1 cellular context compared by ENCODE assay signal in the genomic region with DNA sequence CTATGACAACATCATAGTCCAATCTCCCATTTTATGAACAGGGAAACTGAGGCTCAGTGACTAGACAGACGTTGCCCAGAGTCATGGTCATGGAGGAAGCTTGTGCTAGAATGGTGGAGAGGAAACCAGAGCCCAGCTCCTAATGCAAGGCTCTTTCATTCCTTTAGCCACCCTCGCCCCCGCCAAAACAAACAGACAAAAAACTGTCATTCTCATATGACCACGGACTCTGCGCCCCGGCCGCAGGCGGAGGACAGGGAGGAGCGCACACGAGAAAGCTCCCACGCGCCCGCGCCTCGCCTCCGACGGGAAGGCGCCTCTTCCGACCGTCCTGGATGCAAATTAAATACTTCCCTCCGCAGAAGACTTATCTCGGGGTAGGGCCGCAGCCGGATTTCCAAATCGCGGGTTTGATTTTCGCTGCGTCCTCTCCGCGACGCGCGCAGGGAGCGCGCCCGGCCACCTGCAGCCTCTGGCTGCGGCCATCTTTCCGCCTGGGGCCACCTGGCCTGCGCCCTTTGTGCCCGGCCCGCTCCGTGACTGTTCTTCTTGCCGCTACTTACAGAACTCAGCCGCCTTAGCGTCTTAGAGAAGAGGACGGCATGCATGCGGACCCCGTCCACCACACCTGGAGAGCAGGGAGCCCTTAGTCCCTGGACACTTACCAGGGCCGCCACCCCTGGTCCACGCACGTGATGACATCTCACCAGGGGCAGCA.
TF ChIP-seq lines count a peak whose summit lies in the region.

No MANE protein-coding gene starts in this region.

TF ChIP-seq in K562, 482 proteins besides CTCF, POLR2A, EP300 and RAD21 (continued from another document and continues in another):
- TF ChIP-seq, protein P1, sequence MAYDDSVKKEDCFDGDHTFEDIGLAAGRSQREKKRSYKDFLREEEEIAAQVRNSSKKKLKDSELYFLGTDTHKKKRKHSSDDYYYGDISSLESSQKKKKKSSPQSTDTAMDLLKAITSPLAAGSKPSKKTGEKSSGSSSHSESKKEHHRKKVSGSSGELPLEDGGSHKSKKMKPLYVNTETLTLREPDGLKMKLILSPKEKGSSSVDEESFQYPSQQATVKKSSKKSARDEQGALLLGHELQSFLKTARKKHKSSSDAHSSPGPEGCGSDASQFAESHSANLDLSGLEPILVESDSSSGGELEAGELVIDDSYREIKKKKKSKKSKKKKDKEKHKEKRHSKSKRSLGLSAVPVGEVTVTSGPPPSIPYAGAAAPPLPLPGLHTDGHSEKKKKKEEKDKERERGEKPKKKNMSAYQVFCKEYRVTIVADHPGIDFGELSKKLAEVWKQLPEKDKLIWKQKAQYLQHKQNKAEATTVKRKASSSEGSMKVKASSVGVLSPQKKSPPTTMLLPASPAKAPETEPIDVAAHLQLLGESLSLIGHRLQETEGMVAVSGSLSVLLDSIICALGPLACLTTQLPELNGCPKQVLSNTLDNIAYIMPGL (CRISPR knock-in tag; IDR thresholded peaks at IDR 0.05), result 0 out of 2 replicates have a peak, but pooled peaks have one; percentile 81
- TF ChIP-seq MED1 (CRISPR knock-in tag; IDR thresholded peaks at IDR 0.05; ENCODE audit: borderline replicate concordance) (no peak), HMGN3 (IDR thresholded peaks at IDR 0.05; ENCODE audit: borderline replicate concordance, extremely low read depth, insufficient read length, low read depth, low read length) (peak; percentile 90), JUND (IDR thresholded peaks at IDR 0.05; ENCODE audit: borderline replicate concordance, low read depth, low read length) (no peak), JUND (tag; IDR thresholded peaks at IDR 0.05; ENCODE audit: borderline replicate concordance, low read depth, low read length) (0 out of 3 replicates have a peak, but pooled peaks have one; percentile 34), PRMT5 (CRISPR knock-in tag; IDR thresholded peaks at IDR 0.05) (no peak), NFIC (IDR thresholded peaks at IDR 0.05) (no peak; the same call in 1 of the 2 replicates), ZNF12 (CRISPR knock-in tag; IDR thresholded peaks at IDR 0.05) (no peak), CHD4 (IDR thresholded peaks at IDR 0.05; ENCODE audit: insufficient read depth, insufficient replicate concordance, low read depth, low read length, poor library complexity, severe bottlenecking) (no peak), CTBP1 (IDR thresholded peaks at IDR 0.05; ENCODE audit: borderline replicate concordance) (no peak), ELF1 (tag; IDR thresholded peaks at IDR 0.05) (no peak), ZNF695 (CRISPR knock-in tag; IDR thresholded peaks at IDR 0.05) (no peak), ZNF354B (CRISPR knock-in tag; IDR thresholded peaks at IDR 0.05) (no peak), TEAD2 (tag; IDR thresholded peaks at IDR 0.05) (no peak), HEY1 (CRISPR knock-in tag; IDR thresholded peaks at IDR 0.05; ENCODE audit: borderline replicate concordance) (no peak), RBM14 (IDR thresholded peaks at IDR 0.05; ENCODE audit: borderline replicate concordance, insufficient read depth, low read depth, low read length) (0 out of 2 replicates have a peak, but pooled peaks have one; percentile 45), POLR2G (IDR thresholded peaks at IDR 0.05; ENCODE audit: low read depth, low read length) (peak; percentile 86), ZFP1 (CRISPR knock-in tag; IDR thresholded peaks at IDR 0.05) (no peak), HLTF (IDR thresholded peaks at IDR 0.05) (0 out of 2 replicates have a peak, but pooled peaks have one; percentile 54), ZNF436 (CRISPR knock-in tag; IDR thresholded peaks at IDR 0.05) (no peak), NR2C1 (IDR thresholded peaks at IDR 0.05) (no peak), NR2C1 (tag; IDR thresholded peaks at IDR 0.05) (no peak), CAMTA2 (CRISPR knock-in tag; conservative IDR thresholded peaks at IDR 0.05) (no peak), JUNB (CRISPR knock-in tag; conservative IDR thresholded peaks at IDR 0.05) (no peak), MAFK (IDR thresholded peaks at IDR 0.05; ENCODE audit: low read length) (no peak), SRSF9 (IDR thresholded peaks at IDR 0.05; ENCODE audit: borderline replicate concordance, low read depth, low read length) (no peak), SAFB (IDR thresholded peaks at IDR 0.05; ENCODE audit: borderline replicate concordance, low read depth, low read length) (0 out of 2 replicates have a peak, but pooled peaks have one; percentile 6), HDAC2 (IDR thresholded peaks at IDR 0.05) (peak; percentile 70), TSC22D4 (tag; IDR thresholded peaks at IDR 0.05) (no peak), YY1 (IDR thresholded peaks at IDR 0.05; ENCODE audit: borderline replicate concordance in 1 of 3, control insufficient read depth in 1 of 3, extremely low read depth in 1 of 3, insufficient read depth in 3 of 3, insufficient read length in 1 of 3, insufficient replicate concordance in 2 of 3, low read depth in 1 of 3, low read length in 2 of 3) (peak; percentile 65 to 95 (median 90)), MBD2 (IDR thresholded peaks at IDR 0.05; ENCODE audit: borderline replicate concordance, low read depth) (no peak), SMAD4 (CRISPR knock-in tag; conservative IDR thresholded peaks at IDR 0.05) (peak; percentile 73)
- TF ChIP-seq, protein P2, sequence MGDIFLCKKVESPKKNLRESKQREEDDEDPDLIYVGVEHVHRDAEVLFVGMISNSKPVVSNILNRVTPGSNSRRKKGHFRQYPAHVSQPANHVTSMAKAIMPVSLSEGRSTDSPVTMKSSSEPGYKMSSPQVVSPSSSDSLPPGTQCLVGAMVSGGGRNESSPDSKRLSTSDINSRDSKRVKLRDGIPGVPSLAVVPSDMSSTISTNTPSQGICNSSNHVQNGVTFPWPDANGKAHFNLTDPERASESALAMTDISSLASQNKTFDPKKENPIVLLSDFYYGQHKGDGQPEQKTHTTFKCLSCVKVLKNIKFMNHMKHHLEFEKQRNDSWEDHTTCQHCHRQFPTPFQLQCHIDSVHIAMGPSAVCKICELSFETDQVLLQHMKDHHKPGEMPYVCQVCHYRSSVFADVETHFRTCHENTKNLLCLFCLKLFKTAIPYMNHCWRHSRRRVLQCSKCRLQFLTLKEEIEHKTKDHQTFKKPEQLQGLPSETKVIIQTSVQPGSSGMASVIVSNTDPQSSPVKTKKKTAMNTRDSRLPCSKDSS (IDR thresholded peaks at IDR 0.05; ENCODE audit: low read depth, partially characterized antibody), result no peak
- TF ChIP-seq, protein P3, sequence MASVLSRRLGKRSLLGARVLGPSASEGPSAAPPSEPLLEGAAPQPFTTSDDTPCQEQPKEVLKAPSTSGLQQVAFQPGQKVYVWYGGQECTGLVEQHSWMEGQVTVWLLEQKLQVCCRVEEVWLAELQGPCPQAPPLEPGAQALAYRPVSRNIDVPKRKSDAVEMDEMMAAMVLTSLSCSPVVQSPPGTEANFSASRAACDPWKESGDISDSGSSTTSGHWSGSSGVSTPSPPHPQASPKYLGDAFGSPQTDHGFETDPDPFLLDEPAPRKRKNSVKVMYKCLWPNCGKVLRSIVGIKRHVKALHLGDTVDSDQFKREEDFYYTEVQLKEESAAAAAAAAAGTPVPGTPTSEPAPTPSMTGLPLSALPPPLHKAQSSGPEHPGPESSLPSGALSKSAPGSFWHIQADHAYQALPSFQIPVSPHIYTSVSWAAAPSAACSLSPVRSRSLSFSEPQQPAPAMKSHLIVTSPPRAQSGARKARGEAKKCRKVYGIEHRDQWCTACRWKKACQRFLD (CRISPR knock-in tag; IDR thresholded peaks at IDR 0.05), result 0 out of 2 replicates have a peak, but pooled peaks have one; percentile 14
- TF ChIP-seq, protein P4, sequence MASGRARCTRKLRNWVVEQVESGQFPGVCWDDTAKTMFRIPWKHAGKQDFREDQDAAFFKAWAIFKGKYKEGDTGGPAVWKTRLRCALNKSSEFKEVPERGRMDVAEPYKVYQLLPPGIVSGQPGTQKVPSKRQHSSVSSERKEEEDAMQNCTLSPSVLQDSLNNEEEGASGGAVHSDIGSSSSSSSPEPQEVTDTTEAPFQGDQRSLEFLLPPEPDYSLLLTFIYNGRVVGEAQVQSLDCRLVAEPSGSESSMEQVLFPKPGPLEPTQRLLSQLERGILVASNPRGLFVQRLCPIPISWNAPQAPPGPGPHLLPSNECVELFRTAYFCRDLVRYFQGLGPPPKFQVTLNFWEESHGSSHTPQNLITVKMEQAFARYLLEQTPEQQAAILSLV (tag; IDR thresholded peaks at IDR 0.05), result no peak
- TF ChIP-seq, protein P5, sequence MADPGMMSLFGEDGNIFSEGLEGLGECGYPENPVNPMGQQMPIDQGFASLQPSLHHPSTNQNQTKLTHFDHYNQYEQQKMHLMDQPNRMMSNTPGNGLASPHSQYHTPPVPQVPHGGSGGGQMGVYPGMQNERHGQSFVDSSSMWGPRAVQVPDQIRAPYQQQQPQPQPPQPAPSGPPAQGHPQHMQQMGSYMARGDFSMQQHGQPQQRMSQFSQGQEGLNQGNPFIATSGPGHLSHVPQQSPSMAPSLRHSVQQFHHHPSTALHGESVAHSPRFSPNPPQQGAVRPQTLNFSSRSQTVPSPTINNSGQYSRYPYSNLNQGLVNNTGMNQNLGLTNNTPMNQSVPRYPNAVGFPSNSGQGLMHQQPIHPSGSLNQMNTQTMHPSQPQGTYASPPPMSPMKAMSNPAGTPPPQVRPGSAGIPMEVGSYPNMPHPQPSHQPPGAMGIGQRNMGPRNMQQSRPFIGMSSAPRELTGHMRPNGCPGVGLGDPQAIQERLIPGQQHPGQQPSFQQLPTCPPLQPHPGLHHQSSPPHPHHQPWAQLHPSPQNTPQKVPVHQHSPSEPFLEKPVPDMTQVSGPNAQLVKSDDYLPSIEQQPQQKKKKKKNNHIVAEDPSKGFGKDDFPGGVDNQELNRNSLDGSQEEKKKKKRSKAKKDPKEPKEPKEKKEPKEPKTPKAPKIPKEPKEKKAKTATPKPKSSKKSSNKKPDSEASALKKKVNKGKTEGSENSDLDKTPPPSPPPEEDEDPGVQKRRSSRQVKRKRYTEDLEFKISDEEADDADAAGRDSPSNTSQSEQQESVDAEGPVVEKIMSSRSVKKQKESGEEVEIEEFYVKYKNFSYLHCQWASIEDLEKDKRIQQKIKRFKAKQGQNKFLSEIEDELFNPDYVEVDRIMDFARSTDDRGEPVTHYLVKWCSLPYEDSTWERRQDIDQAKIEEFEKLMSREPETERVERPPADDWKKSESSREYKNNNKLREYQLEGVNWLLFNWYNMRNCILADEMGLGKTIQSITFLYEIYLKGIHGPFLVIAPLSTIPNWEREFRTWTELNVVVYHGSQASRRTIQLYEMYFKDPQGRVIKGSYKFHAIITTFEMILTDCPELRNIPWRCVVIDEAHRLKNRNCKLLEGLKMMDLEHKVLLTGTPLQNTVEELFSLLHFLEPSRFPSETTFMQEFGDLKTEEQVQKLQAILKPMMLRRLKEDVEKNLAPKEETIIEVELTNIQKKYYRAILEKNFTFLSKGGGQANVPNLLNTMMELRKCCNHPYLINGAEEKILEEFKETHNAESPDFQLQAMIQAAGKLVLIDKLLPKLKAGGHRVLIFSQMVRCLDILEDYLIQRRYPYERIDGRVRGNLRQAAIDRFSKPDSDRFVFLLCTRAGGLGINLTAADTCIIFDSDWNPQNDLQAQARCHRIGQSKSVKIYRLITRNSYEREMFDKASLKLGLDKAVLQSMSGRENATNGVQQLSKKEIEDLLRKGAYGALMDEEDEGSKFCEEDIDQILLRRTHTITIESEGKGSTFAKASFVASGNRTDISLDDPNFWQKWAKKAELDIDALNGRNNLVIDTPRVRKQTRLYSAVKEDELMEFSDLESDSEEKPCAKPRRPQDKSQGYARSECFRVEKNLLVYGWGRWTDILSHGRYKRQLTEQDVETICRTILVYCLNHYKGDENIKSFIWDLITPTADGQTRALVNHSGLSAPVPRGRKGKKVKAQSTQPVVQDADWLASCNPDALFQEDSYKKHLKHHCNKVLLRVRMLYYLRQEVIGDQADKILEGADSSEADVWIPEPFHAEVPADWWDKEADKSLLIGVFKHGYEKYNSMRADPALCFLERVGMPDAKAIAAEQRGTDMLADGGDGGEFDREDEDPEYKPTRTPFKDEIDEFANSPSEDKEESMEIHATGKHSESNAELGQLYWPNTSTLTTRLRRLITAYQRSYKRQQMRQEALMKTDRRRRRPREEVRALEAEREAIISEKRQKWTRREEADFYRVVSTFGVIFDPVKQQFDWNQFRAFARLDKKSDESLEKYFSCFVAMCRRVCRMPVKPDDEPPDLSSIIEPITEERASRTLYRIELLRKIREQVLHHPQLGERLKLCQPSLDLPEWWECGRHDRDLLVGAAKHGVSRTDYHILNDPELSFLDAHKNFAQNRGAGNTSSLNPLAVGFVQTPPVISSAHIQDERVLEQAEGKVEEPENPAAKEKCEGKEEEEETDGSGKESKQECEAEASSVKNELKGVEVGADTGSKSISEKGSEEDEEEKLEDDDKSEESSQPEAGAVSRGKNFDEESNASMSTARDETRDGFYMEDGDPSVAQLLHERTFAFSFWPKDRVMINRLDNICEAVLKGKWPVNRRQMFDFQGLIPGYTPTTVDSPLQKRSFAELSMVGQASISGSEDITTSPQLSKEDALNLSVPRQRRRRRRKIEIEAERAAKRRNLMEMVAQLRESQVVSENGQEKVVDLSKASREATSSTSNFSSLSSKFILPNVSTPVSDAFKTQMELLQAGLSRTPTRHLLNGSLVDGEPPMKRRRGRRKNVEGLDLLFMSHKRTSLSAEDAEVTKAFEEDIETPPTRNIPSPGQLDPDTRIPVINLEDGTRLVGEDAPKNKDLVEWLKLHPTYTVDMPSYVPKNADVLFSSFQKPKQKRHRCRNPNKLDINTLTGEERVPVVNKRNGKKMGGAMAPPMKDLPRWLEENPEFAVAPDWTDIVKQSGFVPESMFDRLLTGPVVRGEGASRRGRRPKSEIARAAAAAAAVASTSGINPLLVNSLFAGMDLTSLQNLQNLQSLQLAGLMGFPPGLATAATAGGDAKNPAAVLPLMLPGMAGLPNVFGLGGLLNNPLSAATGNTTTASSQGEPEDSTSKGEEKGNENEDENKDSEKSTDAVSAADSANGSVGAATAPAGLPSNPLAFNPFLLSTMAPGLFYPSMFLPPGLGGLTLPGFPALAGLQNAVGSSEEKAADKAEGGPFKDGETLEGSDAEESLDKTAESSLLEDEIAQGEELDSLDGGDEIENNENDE (IDR thresholded peaks at IDR 0.05; ENCODE audit: low read depth, low read length), result no peak
- TF ChIP-seq, protein P6, sequence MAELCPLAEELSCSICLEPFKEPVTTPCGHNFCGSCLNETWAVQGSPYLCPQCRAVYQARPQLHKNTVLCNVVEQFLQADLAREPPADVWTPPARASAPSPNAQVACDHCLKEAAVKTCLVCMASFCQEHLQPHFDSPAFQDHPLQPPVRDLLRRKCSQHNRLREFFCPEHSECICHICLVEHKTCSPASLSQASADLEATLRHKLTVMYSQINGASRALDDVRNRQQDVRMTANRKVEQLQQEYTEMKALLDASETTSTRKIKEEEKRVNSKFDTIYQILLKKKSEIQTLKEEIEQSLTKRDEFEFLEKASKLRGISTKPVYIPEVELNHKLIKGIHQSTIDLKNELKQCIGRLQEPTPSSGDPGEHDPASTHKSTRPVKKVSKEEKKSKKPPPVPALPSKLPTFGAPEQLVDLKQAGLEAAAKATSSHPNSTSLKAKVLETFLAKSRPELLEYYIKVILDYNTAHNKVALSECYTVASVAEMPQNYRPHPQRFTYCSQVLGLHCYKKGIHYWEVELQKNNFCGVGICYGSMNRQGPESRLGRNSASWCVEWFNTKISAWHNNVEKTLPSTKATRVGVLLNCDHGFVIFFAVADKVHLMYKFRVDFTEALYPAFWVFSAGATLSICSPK (IDR thresholded peaks at IDR 0.05; ENCODE audit: borderline replicate concordance), result no peak
- TF ChIP-seq, protein P7, sequence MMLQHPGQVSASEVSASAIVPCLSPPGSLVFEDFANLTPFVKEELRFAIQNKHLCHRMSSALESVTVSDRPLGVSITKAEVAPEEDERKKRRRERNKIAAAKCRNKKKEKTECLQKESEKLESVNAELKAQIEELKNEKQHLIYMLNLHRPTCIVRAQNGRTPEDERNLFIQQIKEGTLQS (IDR thresholded peaks at IDR 0.05), result no peak
- TF ChIP-seq, protein P7 (CRISPR knock-in tag; conservative IDR thresholded peaks at IDR 0.05), result peak; percentile 80
